ENCODE assay signal across 2 cellular contexts in the genomic region with DNA sequence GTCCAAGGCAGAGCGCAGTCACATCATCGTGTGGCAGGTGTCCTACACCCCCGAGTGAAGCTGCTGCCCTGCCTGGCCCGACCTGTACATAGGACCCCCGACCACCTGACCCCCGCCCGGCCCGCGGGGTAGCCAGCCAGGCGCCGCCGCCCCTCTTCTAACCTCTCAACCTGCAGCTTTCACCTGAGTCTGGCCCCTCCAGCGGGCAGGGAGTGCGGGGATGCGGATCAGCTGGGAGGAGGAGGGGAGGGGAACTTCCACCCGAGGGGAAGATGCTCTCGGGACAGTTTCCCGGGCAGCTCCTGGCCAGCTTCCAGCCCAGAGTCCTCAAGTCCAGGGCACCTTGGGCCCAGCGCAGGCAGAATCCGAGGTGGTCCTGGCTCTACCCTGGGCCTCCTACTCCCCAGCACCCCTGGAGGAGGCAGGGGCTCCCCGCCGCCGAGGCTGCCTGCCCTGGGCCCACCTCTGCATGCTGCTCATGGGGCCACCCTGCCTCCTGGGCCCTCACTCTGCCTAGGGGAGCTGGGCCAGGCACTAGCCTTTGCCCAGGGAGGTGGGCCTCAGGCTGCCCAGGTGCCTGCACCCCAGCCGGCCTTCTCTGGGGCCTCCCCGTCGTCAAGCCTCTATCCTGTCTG.
TF ChIP-seq lines count a peak whose summit lies in the region.

No MANE protein-coding gene starts in this region.

TF ChIP-seq in A549, 52 proteins besides CTCF, POLR2A, EP300 and RAD21:
- TF ChIP-seq ZC3H11A (IDR thresholded peaks at IDR 0.05), result no peak
- TF ChIP-seq, protein P1, sequence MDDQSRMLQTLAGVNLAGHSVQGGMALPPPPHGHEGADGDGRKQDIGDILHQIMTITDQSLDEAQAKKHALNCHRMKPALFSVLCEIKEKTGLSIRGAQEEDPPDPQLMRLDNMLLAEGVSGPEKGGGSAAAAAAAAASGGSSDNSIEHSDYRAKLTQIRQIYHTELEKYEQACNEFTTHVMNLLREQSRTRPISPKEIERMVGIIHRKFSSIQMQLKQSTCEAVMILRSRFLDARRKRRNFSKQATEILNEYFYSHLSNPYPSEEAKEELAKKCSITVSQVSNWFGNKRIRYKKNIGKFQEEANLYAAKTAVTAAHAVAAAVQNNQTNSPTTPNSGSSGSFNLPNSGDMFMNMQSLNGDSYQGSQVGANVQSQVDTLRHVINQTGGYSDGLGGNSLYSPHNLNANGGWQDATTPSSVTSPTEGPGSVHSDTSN (IDR thresholded peaks at IDR 0.05), result 0 out of 2 replicates have a peak, but pooled peaks have one; percentile 9

TF ChIP-seq in GM12891, 5 proteins besides CTCF, POLR2A, EP300 and RAD21:
- TF ChIP-seq POLR2AphosphoS5 (IDR thresholded peaks at IDR 0.05; ENCODE audit: low read depth, low read length) (peak; percentile 13; the same call in 1 of the 2 replicates), POU2F2 (IDR thresholded peaks at IDR 0.05; ENCODE audit: low read depth, low read length) (no peak), SPI1 (IDR thresholded peaks at IDR 0.05; ENCODE audit: low read depth, low read length) (no peak)
